In genomic region chr2:207772844-207773205, GRCh38 we compare ENCODE assay signal across 1 cellular context.
TF ChIP-seq lines count a peak whose summit lies in the region.

No MANE protein-coding gene starts in this region.

TF ChIP-seq in K562, 482 proteins besides CTCF, POLR2A, EP300 and RAD21 (continued from another document):
- TF ChIP-seq, protein P1, sequence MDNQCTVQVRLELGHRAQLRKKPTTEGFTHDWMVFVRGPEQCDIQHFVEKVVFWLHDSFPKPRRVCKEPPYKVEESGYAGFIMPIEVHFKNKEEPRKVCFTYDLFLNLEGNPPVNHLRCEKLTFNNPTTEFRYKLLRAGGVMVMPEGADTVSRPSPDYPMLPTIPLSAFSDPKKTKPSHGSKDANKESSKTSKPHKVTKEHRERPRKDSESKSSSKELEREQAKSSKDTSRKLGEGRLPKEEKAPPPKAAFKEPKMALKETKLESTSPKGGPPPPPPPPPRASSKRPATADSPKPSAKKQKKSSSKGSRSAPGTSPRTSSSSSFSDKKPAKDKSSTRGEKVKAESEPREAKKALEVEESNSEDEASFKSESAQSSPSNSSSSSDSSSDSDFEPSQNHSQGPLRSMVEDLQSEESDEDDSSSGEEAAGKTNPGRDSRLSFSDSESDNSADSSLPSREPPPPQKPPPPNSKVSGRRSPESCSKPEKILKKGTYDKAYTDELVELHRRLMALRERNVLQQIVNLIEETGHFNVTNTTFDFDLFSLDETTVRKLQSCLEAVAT (IDR thresholded peaks at IDR 0.05): peak; percentile 60 to 77; a peak in 3 of 4 replicates
- TF ChIP-seq ZFX (CRISPR knock-in tag; IDR thresholded peaks at IDR 0.05): peak; percentile 85
- TF ChIP-seq RBM39 (optimal IDR thresholded peaks at IDR 0.05; ENCODE audit: low read depth, low read length): no peak
- TF ChIP-seq SMAD1 (IDR thresholded peaks at IDR 0.05; ENCODE audit: low read depth, low read length, partially characterized antibody): peak; percentile 52
- no peak for TF ChIP-seq THAP7 (CRISPR knock-in tag; IDR thresholded peaks at IDR 0.05)
- peak; percentile 23; the same call in 1 of the 2 replicates for TF ChIP-seq GTF2E2 (tag; IDR thresholded peaks at IDR 0.05)
- TF ChIP-seq PHF8 (IDR thresholded peaks at IDR 0.05; ENCODE audit: borderline replicate concordance, low read length): peak; percentile 48; the same call in 1 of the 2 replicates
- peak; percentile 66 for TF ChIP-seq NBN (IDR thresholded peaks at IDR 0.05; ENCODE audit: low read depth)
- TF ChIP-seq NFRKB (IDR thresholded peaks at IDR 0.05; ENCODE audit: low read depth): peak; percentile 9; the same call in 1 of the 2 replicates
